9 cellular contexts compared by ENCODE assay signal in the genomic region with DNA sequence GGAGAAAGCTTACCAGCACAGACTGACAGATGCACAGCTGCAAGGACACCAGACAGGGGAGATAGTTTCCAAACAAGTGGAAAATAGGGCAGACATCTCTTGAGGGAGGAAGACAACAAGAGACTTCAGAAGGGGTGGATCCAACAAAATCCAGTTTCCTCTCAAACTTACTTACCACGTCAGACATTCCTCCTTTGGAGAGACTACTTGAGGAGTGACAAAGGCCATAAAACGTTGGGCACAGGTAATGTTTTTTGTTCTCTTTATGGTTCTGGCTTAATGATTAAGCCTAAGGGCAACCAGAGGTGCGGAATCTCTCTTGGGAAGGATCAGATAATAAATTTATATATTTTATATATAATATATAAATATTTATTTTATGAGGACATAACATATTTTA.
"Had no signal": no experiment of that assay in that cellular context is flagged by ENCODE, and none has a peak within 500 bp of the region (broad histone marks: within the 10 kb centered on the region; RNA-seq: fewer than 3 reads in every experiment).

No MANE protein-coding gene starts in this region.

- H3K27me3 ChIP-seq: ovary, thyroid gland had no signal

- DNase-seq: activated CD4-positive, alpha-beta T cell treated with anti-CD3 and anti-CD28 coated beads for 4 hours; activated naive CD4-positive, alpha-beta T cell treated with anti-CD3 and anti-CD28 coated beads for 36 hours; effector memory CD8-positive, alpha-beta T cell; erythroblast; hippocampal formation; left cardiac atrium; ovary; retina; thyroid gland had no signal

- H3K9me3 ChIP-seq: ovary, thyroid gland had no signal

- H3K4me3 Mint-ChIP-seq: activated naive CD4-positive, alpha-beta T cell treated with anti-CD3 and anti-CD28 coated beads for 36 hours; effector memory CD8-positive, alpha-beta T cell had no signal

- H3K27ac Mint-ChIP-seq: activated naive CD4-positive, alpha-beta T cell treated with anti-CD3 and anti-CD28 coated beads for 36 hours; effector memory CD8-positive, alpha-beta T cell had no signal

- H3K4me3 ChIP-seq: ovary, thyroid gland had no signal

- H3K4me1 ChIP-seq: thyroid gland had no signal

- H3K36me3 ChIP-seq: ovary, thyroid gland had no signal

- ATAC-seq: effector memory CD8-positive, alpha-beta T cell; left cardiac atrium had no signal

- H3K27ac ChIP-seq: ovary, thyroid gland had no signal

- H3K9me3 Mint-ChIP-seq: activated naive CD4-positive, alpha-beta T cell treated with anti-CD3 and anti-CD28 coated beads for 36 hours; effector memory CD8-positive, alpha-beta T cell had no signal
